In the genomic region with DNA sequence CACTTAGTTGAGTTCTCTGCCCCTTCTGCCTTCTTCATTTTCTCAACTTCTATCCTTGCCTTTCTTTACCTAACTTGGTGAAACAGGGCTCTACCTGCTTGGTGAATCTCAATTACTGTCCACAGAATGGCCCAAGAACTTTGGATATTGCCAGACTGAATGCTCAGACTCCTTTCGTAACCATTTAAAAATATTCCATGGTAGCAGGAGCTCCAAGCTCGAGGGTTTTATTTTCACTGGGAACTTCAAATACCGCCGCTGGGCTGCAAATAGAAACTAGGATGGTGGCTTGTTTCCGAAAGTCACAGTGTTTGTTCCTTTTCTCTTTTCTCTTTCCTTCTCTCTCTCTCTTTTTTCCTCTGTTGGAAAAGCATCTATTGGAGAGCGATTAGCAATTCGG, we compare ENCODE assay signal across 21 cellular contexts. TPM values are rescaled to one million over a fixed set of nuclear protein-coding genes. Genes with fewer than 3 reads are reported as not detected.
DNase-seq lines count a peak whose midpoint lies in the region; ATAC-seq and TF ChIP-seq lines count a peak whose summit lies in the region.
"Had no signal": no experiment of that assay in that cellular context is flagged by ENCODE, and none has a peak within 500 bp of the region (broad histone marks: within the 10 kb centered on the region; RNA-seq: fewer than 3 reads in every experiment).

No MANE protein-coding gene starts in this region.

- H3K79me2 ChIP-seq in osteoblast (ENCODE audit: insufficient read depth, low read length), result no peaks in the 10 kb centered on the region

- peaks cover 10 to 25% of the 10 kb centered on the region in 2 donors for H3K27me3 Mint-ChIP-seq in natural killer cell treated with Interleukin-12 subunit alpha and Interleukin-12 subunit beta and Interleukin-15 and Interleukin-18, amount 100 ng/mL, for 72 hours

- H3K27ac ChIP-seq in ascending aorta, result peak overlapping the region; percentile 44 to 74
- H3K27ac ChIP-seq in osteoblast (ENCODE audit: low read depth, low read length), result no peak overlapping the region
- peak overlapping the region in 3 of 5 donors; percentile 38 to 82 (median 51) for H3K27ac ChIP-seq in stomach
- H3K27ac ChIP-seq in tibial artery, result peak overlapping the region; percentile 65

- no peak overlapping the region for H2AFZ ChIP-seq in osteoblast (ENCODE audit: low read length)

- no peaks in the 10 kb centered on the region for H3K4me1 Mint-ChIP-seq in natural killer cell treated with Interleukin-12 subunit alpha and Interleukin-12 subunit beta and Interleukin-15 and Interleukin-18, amount 100 ng/mL, for 72 hours (ENCODE audit: low read depth in 2 of 2)
- H3K4me1 Mint-ChIP-seq: CD4-positive, CD25-positive, alpha-beta regulatory T cell; CD8-positive, alpha-beta memory T cell had no signal

- no peaks in the 10 kb centered on the region for H3K27me3 ChIP-seq in ascending aorta
- no peaks in the 10 kb centered on the region for H3K27me3 ChIP-seq in osteoblast (ENCODE audit: insufficient read depth, low read length)
- no peaks in the 10 kb centered on the region for H3K27me3 ChIP-seq in stomach
- H3K27me3 ChIP-seq in tibial artery, result no peaks in the 10 kb centered on the region
- H3K27me3 ChIP-seq: BE2C had no signal

- H3K9me3 ChIP-seq in ascending aorta, result no peaks in the 10 kb centered on the region
- no peaks in the 10 kb centered on the region for H3K9me3 ChIP-seq in osteoblast (ENCODE audit: low read depth, low read length)
- H3K9me3 ChIP-seq in stomach, result no peaks in the 10 kb centered on the region
- no peaks in the 10 kb centered on the region for H3K9me3 ChIP-seq in tibial artery
- H3K9me3 ChIP-seq: BE2C, HAP-1 had no signal

- H3K36me3 ChIP-seq in ascending aorta, result no peaks in the 10 kb centered on the region
- no peaks in the 10 kb centered on the region for H3K36me3 ChIP-seq in osteoblast (ENCODE audit: insufficient read depth, low read length)
- H3K36me3 ChIP-seq in stomach, result no peaks in the 10 kb centered on the region
- no peaks in the 10 kb centered on the region for H3K36me3 ChIP-seq in tibial artery
- H3K36me3 ChIP-seq: BE2C, HAP-1 had no signal

- no peak for ATAC-seq in natural killer cell treated with Interleukin-12 subunit alpha and Interleukin-12 subunit beta and Interleukin-15 and Interleukin-18, amount 100 ng/mL, for 72 hours
- no peak for ATAC-seq in HG03520 (IDR thresholded peaks at IDR 0.05; ENCODE audit: unreplicated experiment)
- ATAC-seq: GM12878 had no signal

- 78 to 85% (median 81%) methylated on average over 7 of the region's 7 CpGs for WGBS in stomach, 5 donors

- intact Hi-C loops in ascending aorta (cut with DNase I), result no loop called here
- intact Hi-C loops in stomach (cut with DNase I; ENCODE audit: low total_unique reads), result no loop called here
- intact Hi-C loops in tibial artery (cut with DNase I; ENCODE audit: low total_unique reads), result no loop called here

- TF ChIP-seq POLR2A in stomach (IDR thresholded peaks at IDR 0.05), result no peak

- H3K4me2 ChIP-seq in osteoblast (ENCODE audit: insufficient read depth, low read length), result peak overlapping the region; percentile 32

- H3K4me1 ChIP-seq in ascending aorta (peaks cover 0 to 8% of the 10 kb centered on the region in 2 donors), osteoblast (ENCODE audit: insufficient read depth, low read length) (peaks cover 3% of the 10 kb centered on the region), stomach (peaks cover 0 to 33% (median 18%) of the 10 kb centered on the region in 4 donors), tibial artery (peaks cover 0 to 29% (median 15%) of the 10 kb centered on the region in 4 donors)
- H3K4me1 ChIP-seq: HAP-1 had no signal

- no peak for TF ChIP-seq CTCF in ascending aorta (IDR thresholded peaks at IDR 0.05)
- no peak for TF ChIP-seq CTCF in osteoblast (IDR thresholded peaks at IDR 0.05; ENCODE audit: extremely low read depth, low read depth, low read length)
- no peak for TF ChIP-seq CTCF in stomach (IDR thresholded peaks at IDR 0.05)
- no peak for TF ChIP-seq CTCF in tibial artery (IDR thresholded peaks at IDR 0.05)

- H3K4me3 ChIP-seq in ascending aorta (peak overlapping the region; percentile 17 to 51), osteoblast (ENCODE audit: insufficient read depth, low read length) (no peak overlapping the region), stomach (no peak overlapping the region), tibial artery (peak overlapping the region; percentile 5 to 34)
- H3K4me3 ChIP-seq: GM12878, HAP-1 had no signal

- no peaks in the 10 kb centered on the region for H4K20me1 ChIP-seq in osteoblast (ENCODE audit: insufficient read depth, low read length)

- DNase-seq in ascending aorta (ENCODE audit: low spot score in 2 of 2), result no peak
- no peak for DNase-seq in osteoblast (ENCODE audit: insufficient read length, low spot score, missing footprints)
- no peak for DNase-seq in stomach
- DNase-seq in tibial artery, result no peak
- no peak for DNase-seq in T-helper 9 cell
- DNase-seq in natural killer cell treated with Interleukin-12 subunit alpha and Interleukin-12 subunit beta and Interleukin-15 and Interleukin-18, amount 100 ng/mL, for 72 hours (ENCODE audit: low spot score), result no peak
- DNase-seq: BE2C; C1 segment of cervical spinal cord; CD4-positive, CD25-positive, alpha-beta regulatory T cell; CD8-positive, alpha-beta memory T cell; COR-L47; DMS 273 treated with DMSO at 0.1 percent for 48 hours; DMS53; DND-41; EL; IMR-90 had no signal

- no peaks in the 10 kb centered on the region for H3K9me3 Mint-ChIP-seq in natural killer cell treated with Interleukin-12 subunit alpha and Interleukin-12 subunit beta and Interleukin-15 and Interleukin-18, amount 100 ng/mL, for 72 hours
- H3K9me3 Mint-ChIP-seq: CD4-positive, CD25-positive, alpha-beta regulatory T cell; CD8-positive, alpha-beta memory T cell had no signal

- no peak for TF ChIP-seq EP300 in stomach (IDR thresholded peaks at IDR 0.05)

- no peak overlapping the region for H3K4me3 Mint-ChIP-seq in natural killer cell treated with Interleukin-12 subunit alpha and Interleukin-12 subunit beta and Interleukin-15 and Interleukin-18, amount 100 ng/mL, for 72 hours
- H3K4me3 Mint-ChIP-seq: CD4-positive, CD25-positive, alpha-beta regulatory T cell; CD8-positive, alpha-beta memory T cell had no signal

- H3K27ac Mint-ChIP-seq in natural killer cell treated with Interleukin-12 subunit alpha and Interleukin-12 subunit beta and Interleukin-15 and Interleukin-18, amount 100 ng/mL, for 72 hours, result no peak overlapping the region
- H3K27ac Mint-ChIP-seq: CD4-positive, CD25-positive, alpha-beta regulatory T cell; CD8-positive, alpha-beta memory T cell had no signal

- H3K36me3 Mint-ChIP-seq in natural killer cell treated with Interleukin-12 subunit alpha and Interleukin-12 subunit beta and Interleukin-15 and Interleukin-18, amount 100 ng/mL, for 72 hours, result no peaks in the 10 kb centered on the region
- H3K36me3 Mint-ChIP-seq: CD4-positive, CD25-positive, alpha-beta regulatory T cell; CD8-positive, alpha-beta memory T cell had no signal

RNA-seq across cellular contexts. Expression of gene TMEM100, which starts 13.2 kb away (rescaled TPM):
- 1.7 TPM for total RNA-seq in ascending aorta
- 0.36 and 0.59 TPM in 2 replicates for total RNA-seq in osteoblast
- total RNA-seq in stomach, result 10 to 100 TPM in 4 of 5 donors, under 1 TPM in 1; 0.29 to 51.6 (median 23.2) TPM
- 10 to 100 TPM; 20.2 to 35.3 (median 28.9) TPM for polyA plus RNA-seq in stomach
- not detected for total RNA-seq in natural killer cell treated with Interleukin-12 subunit alpha and Interleukin-12 subunit beta and Interleukin-15 and Interleukin-18, amount 100 ng/mL, for 72 hours
- total RNA-seq: A172; CD4-positive, CD25-positive, alpha-beta regulatory T cell; CD8-positive, alpha-beta memory T cell; G401; GM12878 had no signal
- polyA plus RNA-seq: CD4-positive, CD25-positive, alpha-beta regulatory T cell; CD8-positive, alpha-beta memory T cell; GM12878 had no signal

RNA-seq across cellular contexts. Expression of gene PCTP, which starts 41.4 kb away (rescaled TPM):
- 17.8 TPM for total RNA-seq in ascending aorta
- total RNA-seq in osteoblast, result 9.4 and 9.8 TPM in 2 replicates
- 10 to 100 TPM in 3 of 5 donors, 1 to 10 TPM in 2; 4.7 to 69.2 (median 23.1) TPM for total RNA-seq in stomach
- polyA plus RNA-seq in stomach, result 10 to 100 TPM; 14.6 to 22.8 (median 22.5) TPM
- 10 to 100 TPM; 10.5 to 19.8 TPM for total RNA-seq in natural killer cell treated with Interleukin-12 subunit alpha and Interleukin-12 subunit beta and Interleukin-15 and Interleukin-18, amount 100 ng/mL, for 72 hours

Comparison
In these comparisons a context has a peak if more than half of its experiments do, and no peak if none do; other contexts are left out.
1. H3K4me3 ChIP-seq: peak in ascending aorta (2 of 2) and tibial artery (2 of 2); none in osteoblast (single experiment) and stomach (0 of 4).